11 cellular contexts compared by ENCODE assay signal in genomic region chr9:25678846-25679360, GRCh38. TPM values are rescaled to one million over a fixed set of nuclear protein-coding genes. Genes with fewer than 3 reads are reported as not detected.
A peak's percentile ranks its signal among the peaks of the same experiment; 100 is the strongest.
DNase-seq lines count a peak whose midpoint lies in the region; ATAC-seq and TF ChIP-seq lines count a peak whose summit lies in the region.
"Had no signal": no experiment of that assay in that cellular context is flagged by ENCODE, and none has a peak within 500 bp of the region (broad histone marks: within the 10 kb centered on the region; RNA-seq: fewer than 3 reads in every experiment).

No MANE protein-coding gene starts in this region.

- no peak for DNase-seq in GM23338 (ENCODE audit: low spot score)
- DNase-seq in adrenal gland = no peak
- no peak for DNase-seq in glutamatergic neuron
- no peak for DNase-seq in left lobe of liver (ENCODE audit: low spot score)
- no peak for DNase-seq in activated T-cell treated with anti-CD3 and anti-CD28 coated beads, Interleukin-2, amount 50 U/mL, for 72 hours
- no peak for DNase-seq in activated effector memory CD4-positive, alpha-beta T cell treated with anti-CD3 and anti-CD28 coated beads, Interleukin-2, amount 50 U/mL, for 16 hours
- no peak for DNase-seq in amniotic stem cell (lab: John Stamatoyannopoulos, UW)
- DNase-seq: effector CD8-positive, alpha-beta T cell had no signal

- no peaks in the 10 kb centered on the region for H4K20me1 ChIP-seq in GM23338 (replicated peaks; ENCODE audit: insufficient read depth)

- no peaks in the 10 kb centered on the region for H3K79me2 ChIP-seq in GM23338 (replicated peaks; ENCODE audit: insufficient read depth)

- H3K4me3 Mint-ChIP-seq in GM23338 (no peak overlapping the region; the same call in 2 of the 3 replicates), glutamatergic neuron (ENCODE audit: unreplicated experiment) (peak overlapping the region; percentile 76)
- no peak overlapping the region for H3K4me3 Mint-ChIP-seq in activated T-cell treated with anti-CD3 and anti-CD28 coated beads, Interleukin-2, amount 50 U/mL, for 72 hours
- H3K4me3 Mint-ChIP-seq: nephron had no signal

- H3K27me3 ChIP-seq in GM23338 (ENCODE audit: insufficient read depth) = peaks cover 13% of the 10 kb centered on the region
- no peaks in the 10 kb centered on the region for H3K27me3 ChIP-seq in adrenal gland
- no peaks in the 10 kb centered on the region for H3K27me3 ChIP-seq in skeletal muscle tissue (ENCODE audit: control insufficient read depth in 3 of 3, insufficient read depth in 3 of 3, low read length in 3 of 3)

- no peak overlapping the region for H2AFZ ChIP-seq in GM23338

- TF ChIP-seq CTCF in GM23338 (conservative IDR thresholded peaks at IDR 0.05; ENCODE audit: low read depth in 2 of 2) (no peak), adrenal gland (IDR thresholded peaks at IDR 0.05) (no peak), glutamatergic neuron (IDR thresholded peaks at IDR 0.05; ENCODE audit: partially characterized antibody, unreplicated experiment) (no peak)

- intact Hi-C loops in adrenal gland (cut with DNase I) = no loop called here

- H3K27ac ChIP-seq in GM23338 (ENCODE audit: low read depth) (no peak overlapping the region), adrenal gland (peak overlapping the region in 4 of 5 donors; percentile 93 to 99 (median 98)), skeletal muscle tissue (ENCODE audit: low read depth, low read length) (peak overlapping the region; percentile 92)

- H3K4me2 ChIP-seq in GM23338 = peak overlapping the region; percentile 82

- H3K27ac Mint-ChIP-seq in GM23338 = no peak overlapping the region
- H3K27ac Mint-ChIP-seq in glutamatergic neuron (ENCODE audit: unreplicated experiment) = no peak overlapping the region
- no peak overlapping the region for H3K27ac Mint-ChIP-seq in activated T-cell treated with anti-CD3 and anti-CD28 coated beads, Interleukin-2, amount 50 U/mL, for 72 hours
- H3K27ac Mint-ChIP-seq: nephron had no signal

- H3K36me3 Mint-ChIP-seq in GM23338 (ENCODE audit: low read depth) = no peaks in the 10 kb centered on the region; the same call in 1 of the 3 replicates
- H3K36me3 Mint-ChIP-seq in glutamatergic neuron (ENCODE audit: unreplicated experiment) = no peaks in the 10 kb centered on the region
- peaks cover 0 to 1% of the 10 kb centered on the region in 2 donors for H3K36me3 Mint-ChIP-seq in activated T-cell treated with anti-CD3 and anti-CD28 coated beads, Interleukin-2, amount 50 U/mL, for 72 hours (ENCODE audit: insufficient read depth in 2 of 2)

- 55 to 64% (median 59%) methylated on average over 4 of the region's 4 CpGs for WGBS in adrenal gland, 4 donors

- no peak for TF ChIP-seq POLR2A in adrenal gland (IDR thresholded peaks at IDR 0.05)

- H3K36me3 ChIP-seq in GM23338 (ENCODE audit: insufficient read depth) (no peaks in the 10 kb centered on the region), adrenal gland (replicated peaks in 1 of 2) (no peaks in the 10 kb centered on the region), skeletal muscle tissue (ENCODE audit: control insufficient read depth in 3 of 3, insufficient read depth in 3 of 3, low read length in 3 of 3) (no peaks in the 10 kb centered on the region)

- H3K4me1 Mint-ChIP-seq in GM23338 (peaks cover 20% of the 10 kb centered on the region), glutamatergic neuron (ENCODE audit: low read depth, unreplicated experiment) (peaks cover 4% of the 10 kb centered on the region)
- peaks cover 4% of the 10 kb centered on the region for H3K4me1 Mint-ChIP-seq in activated T-cell treated with anti-CD3 and anti-CD28 coated beads, Interleukin-2, amount 50 U/mL, for 72 hours (ENCODE audit: low read depth)

- H3K9me2 ChIP-seq in GM23338 (ENCODE audit: insufficient read depth) = 0 out of 2 replicates have a peak, but pooled peaks cover 4% of the 10 kb centered on the region

- H3K4me3 ChIP-seq in GM23338 (peak overlapping the region; percentile 70), adrenal gland (peak overlapping the region in 2 of 4 donors; percentile 68 to 75), skeletal muscle tissue (ENCODE audit: low read length in 3 of 3) (peak overlapping the region; percentile 66 to 83 (median 74))

- H3K9me3 ChIP-seq in adrenal gland (replicated peaks in 1 of 3) = no peaks in the 10 kb centered on the region
- no peaks in the 10 kb centered on the region for H3K9me3 ChIP-seq in skeletal muscle tissue (ENCODE audit: control insufficient read depth in 3 of 3, low read length in 3 of 3)

- peak overlapping the region; percentile 72 to 91 (median 81) for H3K9ac ChIP-seq in skeletal muscle tissue (ENCODE audit: low read depth in 1 of 3, low read length in 3 of 3)

- H3K4me1 ChIP-seq in GM23338 (ENCODE audit: insufficient read depth) = peaks cover 24% of the 10 kb centered on the region
- H3K4me1 ChIP-seq in adrenal gland (replicated peaks in 1 of 2) = peaks cover 4 to 16% of the 10 kb centered on the region in 2 donors
- H3K4me1 ChIP-seq in skeletal muscle tissue (ENCODE audit: control insufficient read depth in 3 of 3, insufficient read depth in 3 of 3, low read length in 3 of 3) = peaks cover 0 to 13% (median 3%) of the 10 kb centered on the region in 3 donors

- H3K27me3 Mint-ChIP-seq in GM23338 (ENCODE audit: insufficient read depth, low read depth, poor library complexity) (peaks cover 2% of the 10 kb centered on the region), glutamatergic neuron (ENCODE audit: unreplicated experiment) (no peaks in the 10 kb centered on the region)
- H3K27me3 Mint-ChIP-seq in activated T-cell treated with anti-CD3 and anti-CD28 coated beads, Interleukin-2, amount 50 U/mL, for 72 hours (ENCODE audit: low read depth) = peaks cover 7% of the 10 kb centered on the region

- H3K9me3 Mint-ChIP-seq in GM23338 (peaks cover 8% of the 10 kb centered on the region; the same call in 2 of the 3 replicates), glutamatergic neuron (ENCODE audit: unreplicated experiment) (peaks cover 3% of the 10 kb centered on the region)
- peaks cover 2 to 11% of the 10 kb centered on the region in 2 donors for H3K9me3 Mint-ChIP-seq in activated T-cell treated with anti-CD3 and anti-CD28 coated beads, Interleukin-2, amount 50 U/mL, for 72 hours

- ATAC-seq in GM23338 = no peak
- ATAC-seq in left lobe of liver = no peak
- ATAC-seq in activated T-cell treated with anti-CD3 and anti-CD28 coated beads, Interleukin-2, amount 50 U/mL, for 72 hours (replicated peaks in 1 of 2) = no peak

- no peaks in the 10 kb centered on the region for H3F3A ChIP-seq in GM23338 (replicated peaks; ENCODE audit: low read depth)

TF ChIP-seq in GM23338, 12 proteins besides CTCF, POLR2A, EP300 and RAD21 (continues in another document):
- TF ChIP-seq STAT1 (IDR thresholded peaks at IDR 0.05; ENCODE audit: unreplicated experiment) = no peak
- TF ChIP-seq ZNF114 (CRISPR knock-in tag; IDR thresholded peaks at IDR 0.05) = no peak

RNA-seq across cellular contexts. Expression of gene TUSC1, which starts 0.7 kb away (rescaled TPM):
- total RNA-seq in GM23338 (2014; rRNA removed; shearing (Covaris generic)) = 7.3 and 8.9 TPM in 2 replicates
- 6.4 and 7.2 TPM in 2 replicates for polyA plus RNA-seq in GM23338 (2016; fragmentation: Nextera tagmentation; extraction: Ambion mirVana)
- total RNA-seq in adrenal gland = 10 to 100 TPM; 10.8 to 31.1 (median 19.9) TPM
- polyA plus RNA-seq in adrenal gland = 1 to 10 TPM; 5.2 to 9.9 (median 6.5) TPM
- total RNA-seq in glutamatergic neuron (ENCODE audit: unreplicated experiment) = 7.4 TPM
- total RNA-seq in skeletal muscle tissue = 9.9 TPM
- 4.2 TPM for total RNA-seq in left lobe of liver
- under 1 TPM; 0.25 to 0.79 TPM for total RNA-seq in activated T-cell treated with anti-CD3 and anti-CD28 coated beads, Interleukin-2, amount 50 U/mL, for 72 hours
- total RNA-seq: activated CD8-positive, alpha-beta memory T cell treated with anti-CD3 and anti-CD28 coated beads for 36 hours had no signal
